ENCODE assay signal across 8 cellular contexts in genomic region chr13:96090240-96091101, GRCh38. TPM values are rescaled to one million over a fixed set of nuclear protein-coding genes. Genes with fewer than 3 reads are reported as not detected.
DNase-seq lines count a peak whose midpoint lies in the region; ATAC-seq and TF ChIP-seq lines count a peak whose summit lies in the region.

No MANE protein-coding gene starts in this region.

- peak; percentile 32 for DNase-seq in WERI-Rb-1
- peak; percentile 13 for DNase-seq in left ventricle myocardium inferior
- no peak for DNase-seq in spleen
- no peak for DNase-seq in NAMALWA (ENCODE audit: low spot score)
- DNase-seq in medulla oblongata (ENCODE audit: extremely low spot score), result no peak
- DNase-seq in foreskin melanocyte, result no peak

- no peak for TF ChIP-seq POLR2A in spleen (IDR thresholded peaks at IDR 0.05)

- TF ChIP-seq CTCF in WERI-Rb-1 (IDR thresholded peaks at IDR 0.05; ENCODE audit: low read depth, low read length) (no peak), left ventricle myocardium inferior (IDR thresholded peaks at IDR 0.05; ENCODE audit: borderline replicate concordance) (no peak), spleen (IDR thresholded peaks at IDR 0.05 in 8 of 11, conservative IDR thresholded peaks at IDR 0.05 in 3 of 11) (no peak)

- H3K4me1 ChIP-seq in left ventricle myocardium inferior (peaks cover 18% of the 10 kb centered on the region), spleen (peaks cover 0 to 20% (median 14%) of the 10 kb centered on the region in 6 donors)

- H3K27ac ChIP-seq in WERI-Rb-1 (no peak overlapping the region), left ventricle myocardium inferior (replicated peaks) (no peak overlapping the region), spleen (no peak overlapping the region)

- intact Hi-C loops in left ventricle myocardium inferior (cut with micrococcal nuclease) (no loop called here), spleen (cut with DNase I; ENCODE audit: low total_unique reads) (no loop called here)

- H3K27me3 ChIP-seq in WERI-Rb-1 (ENCODE audit: insufficient read depth, low read depth, severe bottlenecking) (peaks cover 90% of the 10 kb centered on the region), left ventricle myocardium inferior (ENCODE audit: low read depth) (peaks cover 96% of the 10 kb centered on the region), spleen (replicated peaks in 1 of 7) (peaks cover 3 to 94% (median 62%) of the 10 kb centered on the region in 7 donors)

- no peaks in the 10 kb centered on the region for H3K9me3 ChIP-seq in WERI-Rb-1 (ENCODE audit: severe bottlenecking)
- H3K9me3 ChIP-seq in left ventricle myocardium inferior (replicated peaks), result no peaks in the 10 kb centered on the region
- no peaks in the 10 kb centered on the region for H3K9me3 ChIP-seq in spleen

- 0 to 1% (median 1%) methylated on average over 27 to 133 of the region's 133 CpGs for WGBS in spleen, 5 donors

- no peaks in the 10 kb centered on the region for H3K36me3 ChIP-seq in WERI-Rb-1
- H3K36me3 ChIP-seq in left ventricle myocardium inferior, result no peaks in the 10 kb centered on the region
- no peaks in the 10 kb centered on the region for H3K36me3 ChIP-seq in spleen

- peak; percentile 30 for ATAC-seq in GM18861 (IDR thresholded peaks at IDR 0.05; ENCODE audit: unreplicated experiment)
- peak; percentile 54 for ATAC-seq in HG02852 (IDR thresholded peaks at IDR 0.05; ENCODE audit: unreplicated experiment)

- H3K4me3 ChIP-seq in WERI-Rb-1 (ENCODE audit: low read depth, low read length) (peak overlapping the region; percentile 57), left ventricle myocardium inferior (peak overlapping the region; percentile 66), spleen (peak overlapping the region in 7 of 8 donors; percentile 13 to 64 (median 32))

RNA-seq across cellular contexts. Expression of gene HS6ST3, which starts 0.6 kb away (rescaled TPM):
- total RNA-seq in left ventricle myocardium inferior (2.0 TPM), spleen (not detected)
- polyA plus RNA-seq in spleen, result under 1 TPM in 1 of 3 donors, not detected in 2; 0.03 TPM

RNA-seq across cellular contexts. Expression of gene UGGT2, which starts 37.3 kb away (rescaled TPM):
- total RNA-seq in left ventricle myocardium inferior (11.4 TPM), spleen (10 to 100 TPM in 6 of 7 donors, 1 to 10 TPM in 1; 7.2 to 38.9 (median 18.1) TPM)
- 1 to 10 TPM; 2.6 to 3.2 (median 2.8) TPM for polyA plus RNA-seq in spleen

Comparison
In these comparisons a context has a peak if more than half of its experiments do, and no peak if none do; other contexts are left out.
1. DNase-seq: peak in WERI-Rb-1 (single experiment) and left ventricle myocardium inferior (single experiment); none in spleen (single experiment), NAMALWA (single experiment), medulla oblongata (single experiment) and foreskin melanocyte (single experiment).
2. Peak in every context shown above with its lines, with median percentiles within 50 percentile points of each other: H3K4me3 ChIP-seq.